ENCODE assay signal across 9 cellular contexts in the genomic region with DNA sequence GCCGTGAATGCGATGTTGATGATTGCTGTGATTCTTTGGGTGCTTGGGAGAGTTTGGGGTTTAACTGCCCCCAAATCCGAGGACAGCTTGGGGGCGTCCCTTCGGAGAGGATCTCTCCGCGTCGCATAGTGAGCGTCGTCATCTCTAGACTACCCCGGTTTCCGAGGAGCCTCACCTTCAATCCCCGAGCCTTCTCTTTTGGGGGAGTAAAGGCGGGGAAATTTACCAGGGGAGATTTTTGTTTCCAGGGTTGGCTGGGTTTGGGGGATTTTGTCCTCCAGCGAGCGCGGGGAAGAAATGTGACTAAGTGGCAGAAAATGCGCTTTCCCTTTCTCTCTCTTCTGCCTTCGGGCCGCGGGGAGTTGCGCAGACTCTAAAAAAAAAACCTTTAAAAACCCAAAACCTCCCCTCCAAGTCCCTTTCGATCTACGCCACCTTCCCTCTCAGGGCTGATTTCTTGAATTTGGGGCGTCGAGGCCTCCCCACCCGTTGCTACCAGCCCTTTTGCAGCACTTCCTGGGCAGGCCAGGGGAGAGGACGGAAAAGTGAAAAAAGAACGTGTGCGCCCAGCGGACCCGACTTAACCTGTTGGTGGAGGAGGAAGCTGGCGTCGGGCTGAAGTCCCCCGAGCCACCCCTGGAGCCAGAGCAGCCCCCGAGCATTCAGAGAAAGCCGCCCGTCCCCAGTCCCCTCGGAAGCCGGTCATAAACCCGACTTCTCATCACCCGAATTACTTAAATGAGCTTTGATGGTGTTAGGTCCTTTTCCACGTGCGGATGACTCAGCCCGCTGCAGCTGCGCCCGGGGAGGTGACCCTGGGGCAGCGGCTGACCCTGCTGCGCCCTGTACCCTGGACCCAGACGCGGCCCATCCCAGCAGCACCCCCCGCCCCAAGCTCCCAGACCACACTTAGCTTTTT. TPM values are rescaled to one million over a fixed set of nuclear protein-coding genes. Genes with fewer than 3 reads are reported as not detected.
A peak's percentile ranks its signal among the peaks of the same experiment; 100 is the strongest.
DNase-seq lines count a peak whose midpoint lies in the region; ATAC-seq and TF ChIP-seq lines count a peak whose summit lies in the region.
"Had no signal": no experiment of that assay in that cellular context is flagged by ENCODE, and none has a peak within 500 bp of the region (broad histone marks: within the 10 kb centered on the region; RNA-seq: fewer than 3 reads in every experiment).

No MANE protein-coding gene starts in this region.

- peak overlapping the region; percentile 45 to 66 (median 54) for H3K4me3 ChIP-seq in BLaER1 treated with 17β-estradiol and CSF1 and Interleukin-3, amounts not matched to agents 10 nM and 100 nM
- H3K4me3 ChIP-seq in adrenal gland (peak overlapping the region in 2 of 4 donors; percentile 29 to 64), iPS-15b (ENCODE audit: low read depth, low read length) (peak overlapping the region; percentile 37)

- no peak for TF ChIP-seq EP300 in Ishikawa (IDR thresholded peaks at IDR 0.05; ENCODE audit: borderline replicate concordance)

- peaks cover 0 to 5% (median 0%) of the 10 kb centered on the region in 11 experiments; a peak in 2 of 22 replicates for H3K36me3 ChIP-seq in BLaER1 treated with 17β-estradiol and CSF1 and Interleukin-3, amounts not matched to agents 10 nM and 100 nM
- no peaks in the 10 kb centered on the region for H3K36me3 ChIP-seq in adrenal gland (replicated peaks in 1 of 2)
- H3K36me3 ChIP-seq in iPS-15b (ENCODE audit: control insufficient read depth, insufficient read depth, low read length) = no peaks in the 10 kb centered on the region

- H3K4me2 ChIP-seq in BLaER1 treated with 17β-estradiol and CSF1 and Interleukin-3, amounts not matched to agents 10 nM and 100 nM = peak overlapping the region; percentile 77 to 99 (median 91)

- no peak for TF ChIP-seq CTCF in adrenal gland (IDR thresholded peaks at IDR 0.05)

- WGBS in adrenal gland, 4 donors = 2 to 16% (median 9%) methylated on average over 37 to 52 of the region's 52 CpGs

- peak overlapping the region in 9 of 11 experiments; percentile 33 to 75 (median 64); a peak in 18 of 22 replicates for H3K27ac ChIP-seq in BLaER1 treated with 17β-estradiol and CSF1 and Interleukin-3, amounts not matched to agents 10 nM and 100 nM
- H3K27ac ChIP-seq in adrenal gland = peak overlapping the region; percentile 46 to 87 (median 80)

- H3K9me3 ChIP-seq in BLaER1 treated with 17β-estradiol and CSF1 and Interleukin-3, amounts not matched to agents 10 nM and 100 nM (replicated peaks in 1 of 11) = no peaks in the 10 kb centered on the region
- H3K9me3 ChIP-seq in adrenal gland (replicated peaks in 1 of 3) = no peaks in the 10 kb centered on the region
- H3K9me3 ChIP-seq in iPS-15b (ENCODE audit: control insufficient read depth, insufficient read depth, low read length) = no peaks in the 10 kb centered on the region

- no peak for ATAC-seq in GM21367 (IDR thresholded peaks at IDR 0.05; ENCODE audit: unreplicated experiment)

- H3K4me1 ChIP-seq in BLaER1 treated with 17β-estradiol and CSF1 and Interleukin-3, amounts not matched to agents 10 nM and 100 nM = peaks cover 60 to 87% (median 86%) of the 10 kb centered on the region in 10 experiments
- H3K4me1 ChIP-seq in adrenal gland (replicated peaks in 1 of 2) (peaks cover 24 to 41% of the 10 kb centered on the region in 2 donors), iPS-15b (ENCODE audit: control insufficient read depth, insufficient read depth, low read length) (peaks cover 12% of the 10 kb centered on the region)

- H3K27me3 ChIP-seq in BLaER1 treated with 17β-estradiol and CSF1 and Interleukin-3, amounts not matched to agents 10 nM and 100 nM = peaks cover 98 to 100% (median 100%) of the 10 kb centered on the region in 11 experiments
- H3K27me3 ChIP-seq in adrenal gland (no peaks in the 10 kb centered on the region), iPS-15b (ENCODE audit: control insufficient read depth, insufficient read depth, low read length) (peaks cover 100% of the 10 kb centered on the region)

- TF ChIP-seq POLR2A in adrenal gland (IDR thresholded peaks at IDR 0.05) = no peak

- intact Hi-C loops in adrenal gland (cut with DNase I) = no loop called here

- peaks cover 3 to 100% (median 99%) of the 10 kb centered on the region in 11 experiments; a peak in 21 of 22 replicates for H4K20me1 ChIP-seq in BLaER1 treated with 17β-estradiol and CSF1 and Interleukin-3, amounts not matched to agents 10 nM and 100 nM

- peak overlapping the region; percentile 54 to 80 (median 68); a peak in 21 of 22 replicates for H3K9ac ChIP-seq in BLaER1 treated with 17β-estradiol and CSF1 and Interleukin-3, amounts not matched to agents 10 nM and 100 nM
- no peak overlapping the region for H3K9ac ChIP-seq in iPS-15b (ENCODE audit: low read depth, low read length)

- peak; percentile 67 to 84 (median 73) for DNase-seq in adrenal gland
- peak; percentile 57 for DNase-seq in stimulated activated CD4-positive, alpha-beta T cell treated with anti-CD3 and anti-CD28 coated beads, Interleukin-15, amount 100 ng/mL, for 24 hours
- DNase-seq in NK-92 treated with Interleukin-12 subunit alpha and Interleukin-12 subunit beta, amount 100 ng/mL, for 24 hours (lab: John Stamatoyannopoulos, UW) = no peak
- no peak for DNase-seq in midbrain (lab: John Stamatoyannopoulos, UW)

- TF ChIP-seq RAD21 in Ishikawa (IDR thresholded peaks at IDR 0.05; ENCODE audit: low read depth) = no peak

TF ChIP-seq in Ishikawa, 13 proteins besides CTCF, POLR2A, EP300 and RAD21:
- TF ChIP-seq FOXM1 (IDR thresholded peaks at IDR 0.05; ENCODE audit: borderline replicate concordance, low read depth) = no peak
- TF ChIP-seq TAF1 (IDR thresholded peaks at IDR 0.05; ENCODE audit: low read depth) = no peak
- TF ChIP-seq ZBTB7A (IDR thresholded peaks at IDR 0.05; ENCODE audit: low read depth) = peak; percentile 14; the same call in 1 of the 2 replicates
- TF ChIP-seq TCF12 (IDR thresholded peaks at IDR 0.05; ENCODE audit: low read depth) = no peak
- no peak for TF ChIP-seq CEBPB (IDR thresholded peaks at IDR 0.05)

RNA-seq across cellular contexts. Expression of a gene that starts 17.7 kb away (rescaled TPM):
- 10 to 100 TPM; 25.6 to 72.8 (median 36.5) TPM for total RNA-seq in adrenal gland
- 10 to 100 TPM in 1 of 3 donors, 1 to 10 TPM in 2; 4.9 to 18.0 (median 9.4) TPM for polyA plus RNA-seq in adrenal gland

RNA-seq across cellular contexts. Expression of a gene that starts 43.6 kb away (rescaled TPM):
- 1 to 10 TPM in 5 of 8 donors, under 1 TPM in 3; 0.35 to 2.3 (median 1.3) TPM for total RNA-seq in adrenal gland
- polyA plus RNA-seq in adrenal gland = under 1 TPM; 0.27 to 0.34 (median 0.32) TPM
- total RNA-seq: glomerular endothelial cell had no signal

RNA-seq across cellular contexts. Expression of a gene that starts 55.9 kb away (rescaled TPM):
- 100 to 1,000 TPM in 1 of 8 donors, 10 to 100 TPM in 7; 26.1 to 101 (median 41.2) TPM for total RNA-seq in adrenal gland
- polyA plus RNA-seq in adrenal gland = 100 to 1,000 TPM in 2 of 3 donors, 10 to 100 TPM in 1; 16.5 to 213 (median 183) TPM

Comparison
In these comparisons a context has a peak if more than half of its experiments do, and no peak if none do; other contexts are left out.
1. DNase-seq: peak in adrenal gland (7 of 7) and stimulated activated CD4-positive, alpha-beta T cell treated with anti-CD3 and anti-CD28 coated beads, Interleukin-15, amount 100 ng/mL, for 24 hours (single experiment); none in NK-92 treated with Interleukin-12 subunit alpha and Interleukin-12 subunit beta, amount 100 ng/mL, for 24 hours (single experiment) and midbrain (single experiment).